8 cellular contexts compared by ENCODE assay signal in the genomic region with DNA sequence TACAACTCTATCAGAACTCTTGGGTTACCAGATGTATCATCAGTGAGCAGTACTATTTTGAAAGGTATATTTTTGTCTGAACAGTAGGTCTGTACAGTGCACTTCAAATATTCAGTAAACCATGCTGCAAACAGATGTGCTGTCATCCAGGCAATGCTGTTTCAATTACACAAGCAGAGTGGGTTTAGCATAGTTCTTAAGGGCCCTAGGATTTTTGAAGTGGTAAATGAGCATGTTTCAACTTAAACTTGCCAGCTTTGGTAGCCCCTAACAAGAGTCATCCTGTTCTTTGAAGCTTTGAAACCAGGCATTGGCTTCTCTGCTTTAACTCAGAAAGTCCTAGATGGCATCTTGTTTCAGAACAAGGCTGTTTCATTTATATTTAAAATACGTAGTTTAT.
"Had no signal": no experiment of that assay in that cellular context is flagged by ENCODE, and none has a peak within 500 bp of the region (broad histone marks: within the 10 kb centered on the region; RNA-seq: fewer than 3 reads in every experiment).

No MANE protein-coding gene starts in this region.

- H3K4me3 ChIP-seq: HAP-1, K562 had no signal

- ATAC-seq: HCT116, HepG2, K562 had no signal

- DNase-seq: GOT3, H7, HFFc6, KG1 had no signal
